Comparison of ENCODE assay signal across 11 cellular contexts in genomic region chr2:228613133-228613532, GRCh38.
DNase-seq lines count a peak whose midpoint lies in the region; ATAC-seq and TF ChIP-seq lines count a peak whose summit lies in the region.
"Had no signal": no experiment of that assay in that cellular context is flagged by ENCODE, and none has a peak within 500 bp of the region (broad histone marks: within the 10 kb centered on the region; RNA-seq: fewer than 3 reads in every experiment).

No MANE protein-coding gene starts in this region.

- no peaks in the 10 kb centered on the region for H3K4me1 ChIP-seq in H9 (ENCODE audit: insufficient read depth, low read length)
- H3K4me1 ChIP-seq in tibial nerve: no peaks in the 10 kb centered on the region

- CTCF ChIA-PET in BJ (lab: Yijun Ruan, JAX): no interaction called here
- CTCF ChIA-PET in activated CD4-positive, alpha-beta memory T cell treated with anti-CD3 and anti-CD28 coated beads, Interleukin-2, amount 10 ng/mL, durations not matched to agents 7 days and 5 days (lab: Charles Lee): no interaction called here

- H3K27me3 ChIP-seq in BJ (ENCODE audit: control insufficient read depth, insufficient read depth, low read length) (no peaks in the 10 kb centered on the region), H9 (ENCODE audit: insufficient read depth, low read length) (no peaks in the 10 kb centered on the region), tibial nerve (no peaks in the 10 kb centered on the region)

- H2BK5ac ChIP-seq in H9 (ENCODE audit: insufficient read length, low read length): no peak overlapping the region

- H3K79me2 ChIP-seq in H9 (ENCODE audit: insufficient read depth, low read length): no peaks in the 10 kb centered on the region

- H3K4me2 ChIP-seq in H9 (ENCODE audit: insufficient read depth, insufficient read length, low read length): no peak overlapping the region

- H3K4me1 Mint-ChIP-seq in activated CD4-positive, alpha-beta memory T cell treated with anti-CD3 and anti-CD28 coated beads, Interleukin-2, amount 10 ng/mL, durations not matched to agents 7 days and 5 days: no peaks in the 10 kb centered on the region
- H3K4me1 Mint-ChIP-seq in H9: no peaks in the 10 kb centered on the region
- H3K4me1 Mint-ChIP-seq: naive thymus-derived CD8-positive, alpha-beta T cell had no signal

- H3K23me2 ChIP-seq in H9 (ENCODE audit: insufficient read length, low read depth, low read length, poor library complexity, severe bottlenecking): no peaks in the 10 kb centered on the region

- no peaks in the 10 kb centered on the region for H3K36me3 Mint-ChIP-seq in activated CD4-positive, alpha-beta memory T cell treated with anti-CD3 and anti-CD28 coated beads, Interleukin-2, amount 10 ng/mL, durations not matched to agents 7 days and 5 days (ENCODE audit: low read depth)
- peaks cover 0 to 3% (median 2%) of the 10 kb centered on the region in 3 experiments; a peak in 3 of 7 replicates for H3K36me3 Mint-ChIP-seq in H9 (ENCODE audit: insufficient read depth in 1 of 3, low read depth in 3 of 3)
- H3K36me3 Mint-ChIP-seq: naive thymus-derived CD8-positive, alpha-beta T cell had no signal

- H3K36me3 ChIP-seq in BJ (ENCODE audit: control insufficient read depth, insufficient read depth, low read length): no peaks in the 10 kb centered on the region
- no peaks in the 10 kb centered on the region for H3K36me3 ChIP-seq in tibial nerve

- H3K27ac Mint-ChIP-seq in activated CD4-positive, alpha-beta memory T cell treated with anti-CD3 and anti-CD28 coated beads, Interleukin-2, amount 10 ng/mL, durations not matched to agents 7 days and 5 days: no peak overlapping the region
- no peak overlapping the region for H3K27ac Mint-ChIP-seq in H9
- H3K27ac Mint-ChIP-seq: naive thymus-derived CD8-positive, alpha-beta T cell had no signal

- no peak overlapping the region for H3K4me3 ChIP-seq in BJ (ENCODE audit: low read depth, low read length)
- no peak overlapping the region for H3K4me3 ChIP-seq in fibroblast of mammary gland (ENCODE audit: control insufficient read depth, low read depth, low read length)
- no peak overlapping the region for H3K4me3 ChIP-seq in tibial nerve

- TF ChIP-seq POLR2A in tibial nerve (IDR thresholded peaks at IDR 0.05): no peak

- no peak overlapping the region for H4K91ac ChIP-seq in H9 (ENCODE audit: insufficient read length, low read depth, low read length)

- no peak overlapping the region for H3T11ph ChIP-seq in H9 (ENCODE audit: low read length)

- no peak overlapping the region for H2BK12ac ChIP-seq in H9 (ENCODE audit: insufficient read length, low read depth, low read length)

- TF ChIP-seq EP300 in tibial nerve (IDR thresholded peaks at IDR 0.05): no peak

- peak; percentile 50 for ATAC-seq in GM21786 (IDR thresholded peaks at IDR 0.05; ENCODE audit: unreplicated experiment)
- ATAC-seq: naive thymus-derived CD8-positive, alpha-beta T cell had no signal

- peaks cover 9% of the 10 kb centered on the region for H3K9me3 Mint-ChIP-seq in activated CD4-positive, alpha-beta memory T cell treated with anti-CD3 and anti-CD28 coated beads, Interleukin-2, amount 10 ng/mL, durations not matched to agents 7 days and 5 days
- peaks cover 2 to 3% of the 10 kb centered on the region in 2 experiments; a peak in 3 of 5 replicates for H3K9me3 Mint-ChIP-seq in H9

- no CpG with 5 or more reads among the region's 3 CpGs for WGBS in H9 (ENCODE audit: extremely low coverage, insufficient read length, low lambda C conversion rate)
- WGBS in tibial nerve, 2 donors: 76 to 79% methylated on average over 3 of the region's 3 CpGs

- no peak overlapping the region for H3K56ac ChIP-seq in H9 (ENCODE audit: insufficient read length, low read depth, low read length)

- H3K4ac ChIP-seq in H9 (ENCODE audit: low read depth, low read length): no peak overlapping the region

- no peak overlapping the region for H3K27ac ChIP-seq in H9 (ENCODE audit: insufficient read length, low read depth, low read length)
- H3K27ac ChIP-seq in tibial nerve: no peak overlapping the region

- H3K4me3 Mint-ChIP-seq in activated CD4-positive, alpha-beta memory T cell treated with anti-CD3 and anti-CD28 coated beads, Interleukin-2, amount 10 ng/mL, durations not matched to agents 7 days and 5 days: no peak overlapping the region
- H3K4me3 Mint-ChIP-seq in H9: no peak overlapping the region
- H3K4me3 Mint-ChIP-seq: naive thymus-derived CD8-positive, alpha-beta T cell had no signal

- no peak overlapping the region for H4K8ac ChIP-seq in H9 (replicated peaks; ENCODE audit: insufficient read length, low read depth, low read length)

- H3K9me3 ChIP-seq in H9 (ENCODE audit: control insufficient read depth, low read depth, low read length) (no peaks in the 10 kb centered on the region), tibial nerve (peaks cover 0 to 6% (median 2%) of the 10 kb centered on the region in 4 donors)

- H2BK15ac ChIP-seq in H9 (ENCODE audit: low read depth, low read length): no peak overlapping the region

- no peak overlapping the region for H2BK120ac ChIP-seq in H9 (ENCODE audit: low read depth, low read length, poor library complexity, severe bottlenecking)

- DNase-seq in BJ (ENCODE audit: low read depth) (peak; percentile 81), NCI-H226 (peak; percentile 73), fibroblast of mammary gland (ENCODE audit: low read depth) (peak; percentile 100), H9 (no peak), tibial nerve (ENCODE audit: low spot score in 2 of 2) (no peak)
- DNase-seq in activated CD4-positive, alpha-beta memory T cell treated with anti-CD3 and anti-CD28 coated beads, Interleukin-2, amount 10 ng/mL, durations not matched to agents 7 days and 5 days: no peak
- no peak for DNase-seq in stimulated activated CD4-positive, alpha-beta T cell treated with anti-CD3 and anti-CD28 coated beads, Interleukin-2, amount 100 ng/mL, for 24 hours
- DNase-seq: activated CD8-positive, alpha-beta memory T cell treated with anti-CD3 and anti-CD28 coated beads, Interleukin-2, amount 50 U/mL, for 4 hours; naive thymus-derived CD8-positive, alpha-beta T cell; NCI-H1930 had no signal

- H3K9ac ChIP-seq in H9 (ENCODE audit: extremely low read depth, insufficient read length, low read length): no peak overlapping the region

- H3K18ac ChIP-seq in H9 (ENCODE audit: insufficient read length, low read depth, low read length): no peak overlapping the region

- no peaks in the 10 kb centered on the region for H3K79me1 ChIP-seq in H9 (ENCODE audit: insufficient read depth, low read depth, low read length, poor library complexity, severe bottlenecking)

- no peaks in the 10 kb centered on the region for H4K20me1 ChIP-seq in H9 (ENCODE audit: control insufficient read depth, insufficient read depth, insufficient read length)

- H3K23ac ChIP-seq in H9 (ENCODE audit: insufficient read length, low read depth, low read length): no peak overlapping the region

- no peak overlapping the region for H3K14ac ChIP-seq in H9 (ENCODE audit: insufficient read depth, low read length)

- POLR2A ChIA-PET in BJ (lab: Charles Lee): no interaction called here
- POLR2A ChIA-PET in activated CD4-positive, alpha-beta memory T cell treated with anti-CD3 and anti-CD28 coated beads, Interleukin-2, amount 10 ng/mL, durations not matched to agents 7 days and 5 days (lab: Charles Lee): no interaction called here

- H2AK5ac ChIP-seq in H9 (ENCODE audit: insufficient read length, low read length): no peak overlapping the region

- no peak overlapping the region for H2BK20ac ChIP-seq in H9 (ENCODE audit: low read depth, low read length, poor library complexity, severe bottlenecking)

- H3K27me3 Mint-ChIP-seq in activated CD4-positive, alpha-beta memory T cell treated with anti-CD3 and anti-CD28 coated beads, Interleukin-2, amount 10 ng/mL, durations not matched to agents 7 days and 5 days: no peaks in the 10 kb centered on the region
- no peaks in the 10 kb centered on the region for H3K27me3 Mint-ChIP-seq in H9 (ENCODE audit: low read depth)
- H3K27me3 Mint-ChIP-seq: naive thymus-derived CD8-positive, alpha-beta T cell had no signal

- no peak for TF ChIP-seq CTCF in BJ (IDR thresholded peaks at IDR 0.05; ENCODE audit: insufficient read depth, low read depth, low read length)
- TF ChIP-seq CTCF in fibroblast of mammary gland (conservative IDR thresholded peaks at IDR 0.05; ENCODE audit: control insufficient read depth, insufficient read depth, low read depth, low read length): no peak
- TF ChIP-seq CTCF in H9 (conservative IDR thresholded peaks at IDR 0.05): no peak
- no peak for TF ChIP-seq CTCF in tibial nerve (IDR thresholded peaks at IDR 0.05)

- H4K5ac ChIP-seq in H9 (ENCODE audit: insufficient read length, low read depth, low read length): no peak overlapping the region

- H2AFZ ChIP-seq in H9 (ENCODE audit: low read length): no peak overlapping the region

Comparison
In these comparisons a context has a peak if more than half of its experiments do, and no peak if none do; other contexts are left out.
1. DNase-seq: peak in BJ (single experiment), NCI-H226 (single experiment) and fibroblast of mammary gland (single experiment); none in activated CD4-positive, alpha-beta memory T cell treated with anti-CD3 and anti-CD28 coated beads, Interleukin-2, amount 10 ng/mL, durations not matched to agents 7 days and 5 days (single experiment), stimulated activated CD4-positive, alpha-beta T cell treated with anti-CD3 and anti-CD28 coated beads, Interleukin-2, amount 100 ng/mL, for 24 hours (0 of 2), H9 (single experiment) and tibial nerve (0 of 2).